Comparison of ENCODE assay signal across 2 cellular contexts in the genomic region with DNA sequence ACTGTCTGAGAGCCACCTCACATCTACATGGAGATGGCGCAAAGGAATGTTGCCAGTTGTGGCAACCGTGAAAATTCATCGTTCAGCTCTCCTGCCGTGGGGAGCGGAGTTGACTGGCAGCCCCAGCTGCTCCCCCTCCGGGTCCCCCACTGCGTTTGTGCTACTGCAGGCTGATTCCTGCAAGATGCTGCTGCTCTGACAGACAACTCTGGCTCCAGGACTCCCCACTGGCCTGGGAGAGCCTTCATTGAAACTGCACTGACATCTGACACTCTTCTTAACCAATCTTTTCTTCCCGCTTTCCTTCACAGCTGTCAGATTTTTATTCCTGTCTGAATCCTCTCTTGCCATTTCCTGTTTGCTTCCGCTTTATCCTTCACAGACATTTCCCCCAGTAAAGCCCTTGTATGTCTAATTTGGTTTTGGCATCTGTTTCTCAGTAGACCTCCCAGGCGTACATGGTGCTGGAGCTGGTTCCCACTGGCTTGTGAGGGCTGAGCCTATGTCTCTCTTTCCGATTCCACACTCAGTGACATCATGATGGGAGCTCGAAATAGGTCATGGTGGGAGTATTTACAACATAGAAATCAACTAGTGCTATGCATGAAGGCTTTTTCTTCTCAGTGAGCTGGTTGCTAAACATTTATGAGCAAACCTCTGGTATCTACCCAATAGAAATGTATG.
TF ChIP-seq lines count a peak whose summit lies in the region.

No MANE protein-coding gene starts in this region.

TF ChIP-seq in endothelial cell of umbilical vein, 7 proteins besides CTCF, POLR2A, EP300 and RAD21:
- TF ChIP-seq FOS (IDR thresholded peaks at IDR 0.05; ENCODE audit: borderline replicate concordance, insufficient read depth, low read length) (no peak), JUN (IDR thresholded peaks at IDR 0.05; ENCODE audit: borderline replicate concordance, insufficient read depth, insufficient read length, low read depth) (no peak), MYC (IDR thresholded peaks at IDR 0.05; ENCODE audit: low read depth, low read length) (no peak), POLR2AphosphoS5 (IDR thresholded peaks at IDR 0.05; ENCODE audit: insufficient read depth, low read depth, low read length) (no peak), GATA2 (IDR thresholded peaks at IDR 0.05; ENCODE audit: insufficient read depth, insufficient read length, low read depth, low read length) (no peak), MAX (IDR thresholded peaks at IDR 0.05; ENCODE audit: insufficient read depth, insufficient read length) (no peak), EZH2 (IDR thresholded peaks at IDR 0.05; ENCODE audit: borderline replicate concordance, low read depth, low read length, severe bottlenecking) (no peak)

TF ChIP-seq in neural cell, 6 proteins besides CTCF, POLR2A, EP300 and RAD21:
- no peak for TF ChIP-seq REST (IDR thresholded peaks at IDR 0.05; ENCODE audit: borderline replicate concordance)
- no peak for TF ChIP-seq MXI1 (conservative IDR thresholded peaks at IDR 0.05; ENCODE audit: poor library complexity, severe bottlenecking)
- peak; percentile 45 for TF ChIP-seq SMC3 (conservative IDR thresholded peaks at IDR 0.05; ENCODE audit: poor library complexity)
- peak; percentile 81 for TF ChIP-seq POLR2AphosphoS5 (IDR thresholded peaks at IDR 0.05)
- TF ChIP-seq TAF1 (IDR thresholded peaks at IDR 0.05; ENCODE audit: low read depth) = no peak
- no peak for TF ChIP-seq EZH2 (IDR thresholded peaks at IDR 0.05; ENCODE audit: borderline replicate concordance, insufficient read depth, low read length, poor library complexity, severe bottlenecking)
TF ChIP-seq in neural cell: peak in this region for 2.
